Comparison of ENCODE assay signal across 21 cellular contexts in the genomic region with DNA sequence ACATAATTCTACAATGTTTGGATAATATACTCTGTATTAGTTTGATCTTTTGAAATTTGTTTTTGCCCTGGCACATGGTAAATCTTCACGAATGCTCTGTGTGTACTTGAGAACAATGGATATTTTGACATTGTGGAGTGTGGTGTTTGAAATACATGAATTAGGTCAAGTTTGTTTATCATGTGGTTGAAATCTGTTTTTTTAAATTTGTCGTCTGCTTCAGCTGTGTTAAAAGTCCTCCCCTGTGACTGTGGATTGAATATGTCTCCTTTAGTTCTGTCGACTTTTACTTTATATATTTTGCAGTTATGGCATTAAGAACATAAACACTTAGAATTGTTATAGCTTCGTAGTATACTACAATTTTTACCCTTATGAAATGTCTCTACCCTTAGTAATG.
"Had no signal": no experiment of that assay in that cellular context is flagged by ENCODE, and none has a peak within 500 bp of the region (broad histone marks: within the 10 kb centered on the region; RNA-seq: fewer than 3 reads in every experiment).

No MANE protein-coding gene starts in this region.

- H3K27ac Mint-ChIP-seq: dendritic cell treated with granulocyte-macrophage colony-stimulating factor and Interleukin-4, amounts not matched to agents 40 ng/mL and 50 ng/mL, for 4 days; memory B cell; natural killer cell; stimulated activated naive B cell treated with anti-CD40 and anti-IgM and Interleukin-4, amounts not matched to agents 10 μg/mL and 1 μg/mL and 100 μg/mL, for 72 hours; stimulated activated naive CD8-positive, alpha-beta T cell treated with anti-CD3 and anti-CD28 coated beads, Interleukin-15, Interleukin-2, amounts not matched to agents 100 ng/mL and 50 ng/mL, for 24 hours had no signal

- H3K36me3 ChIP-seq: colonic mucosa, esophagus squamous epithelium, ovary, sigmoid colon, thoracic aorta, tibial nerve, upper lobe of left lung had no signal

- DNase-seq: colonic mucosa; effector CD8-positive, alpha-beta T cell; erythroblast; esophagus squamous epithelium; foreskin melanocyte; natural killer cell; occipital lobe; stimulated activated CD4-positive, alpha-beta T cell treated with anti-CD3 and anti-CD28 coated beads, Interleukin-4, amount 100 ng/mL, for 4 hours; stimulated activated naive B cell treated with anti-CD40 and anti-IgM and Interleukin-4, amounts not matched to agents 10 μg/mL and 1 μg/mL and 100 μg/mL, for 72 hours; upper lobe of left lung had no signal

- H3K27me3 ChIP-seq: colonic mucosa, tibial nerve, upper lobe of left lung had no signal

- H3K4me3 Mint-ChIP-seq: dendritic cell treated with granulocyte-macrophage colony-stimulating factor and Interleukin-4, amounts not matched to agents 40 ng/mL and 50 ng/mL, for 4 days; memory B cell; natural killer cell; stimulated activated naive B cell treated with anti-CD40 and anti-IgM and Interleukin-4, amounts not matched to agents 10 μg/mL and 1 μg/mL and 100 μg/mL, for 72 hours; stimulated activated naive CD8-positive, alpha-beta T cell treated with anti-CD3 and anti-CD28 coated beads, Interleukin-15, Interleukin-2, amounts not matched to agents 100 ng/mL and 50 ng/mL, for 24 hours had no signal

- H3K36me3 Mint-ChIP-seq: memory B cell; natural killer cell; stimulated activated naive B cell treated with anti-CD40 and anti-IgM and Interleukin-4, amounts not matched to agents 10 μg/mL and 1 μg/mL and 100 μg/mL, for 72 hours had no signal

- H3K9me3 Mint-ChIP-seq: dendritic cell treated with granulocyte-macrophage colony-stimulating factor and Interleukin-4, amounts not matched to agents 40 ng/mL and 50 ng/mL, for 4 days; memory B cell; natural killer cell; stimulated activated naive B cell treated with anti-CD40 and anti-IgM and Interleukin-4, amounts not matched to agents 10 μg/mL and 1 μg/mL and 100 μg/mL, for 72 hours; stimulated activated naive CD8-positive, alpha-beta T cell treated with anti-CD3 and anti-CD28 coated beads, Interleukin-15, Interleukin-2, amounts not matched to agents 100 ng/mL and 50 ng/mL, for 24 hours had no signal

- H3K4me3 ChIP-seq: colonic mucosa, esophagus squamous epithelium, lung, ovary, psoas muscle, sigmoid colon, thoracic aorta, tibial nerve, upper lobe of left lung had no signal

- ATAC-seq: left lobe of liver; natural killer cell; psoas muscle; right cardiac atrium; stimulated activated naive B cell treated with anti-CD40 and anti-IgM and Interleukin-4, amounts not matched to agents 10 μg/mL and 1 μg/mL and 100 μg/mL, for 72 hours had no signal

- H3K27ac ChIP-seq: colonic mucosa, esophagus squamous epithelium, ovary, psoas muscle, sigmoid colon, thoracic aorta, tibial nerve, upper lobe of left lung had no signal

- H3K9me3 ChIP-seq: colonic mucosa, esophagus squamous epithelium, ovary, psoas muscle, sigmoid colon, thoracic aorta, tibial nerve, upper lobe of left lung had no signal

- H3K4me1 ChIP-seq: colonic mucosa, psoas muscle had no signal
